13 cellular contexts compared by ENCODE assay signal in the genomic region with DNA sequence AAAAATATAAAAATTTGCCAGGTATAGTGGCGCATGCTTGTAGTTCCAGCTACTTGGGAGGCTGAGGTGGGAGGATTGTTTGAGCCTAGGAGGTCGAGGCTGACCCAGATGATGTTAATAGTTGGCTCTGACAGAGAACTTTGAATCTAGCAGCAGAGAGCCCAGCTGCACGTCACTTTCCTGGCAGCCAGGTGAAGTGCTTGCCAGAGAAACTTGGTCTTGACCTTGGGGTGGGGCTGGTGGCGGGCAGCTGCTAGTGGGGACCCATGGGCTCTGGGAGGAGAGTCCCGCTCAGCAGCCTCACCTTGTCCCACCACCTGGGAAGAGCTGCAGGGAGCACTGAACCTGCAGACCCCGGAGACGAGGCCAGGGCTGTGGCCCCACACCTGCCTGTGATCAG. TPM values are rescaled to one million over a fixed set of nuclear protein-coding genes. Genes with fewer than 3 reads are reported as not detected.
DNase-seq lines count a peak whose midpoint lies in the region; ATAC-seq, FAIRE-seq and TF ChIP-seq lines count a peak whose summit lies in the region.
"Had no signal": no experiment of that assay in that cellular context is flagged by ENCODE, and none has a peak within 500 bp of the region (broad histone marks: within the 10 kb centered on the region; RNA-seq: fewer than 3 reads in every experiment).

No MANE protein-coding gene starts in this region.

- TF ChIP-seq CTCF in C4-2B (conservative IDR thresholded peaks at IDR 0.05), result no peak
- TF ChIP-seq CTCF in RWPE2 (IDR thresholded peaks at IDR 0.05; ENCODE audit: poor library complexity, severe bottlenecking), result no peak
- no peak for TF ChIP-seq CTCF in neural progenitor cell (IDR thresholded peaks at IDR 0.05)
- TF ChIP-seq CTCF in type B pancreatic cell (conservative IDR thresholded peaks at IDR 0.05), result no peak

- H3K9me3 ChIP-seq in Karpas-422 (ENCODE audit: low read length) (no peaks in the 10 kb centered on the region), RWPE2 (ENCODE audit: severe bottlenecking) (no peaks in the 10 kb centered on the region), small intestine (ENCODE audit: control insufficient read depth, low read depth) (no peaks in the 10 kb centered on the region), neural progenitor cell (ENCODE audit: low read depth) (no peaks in the 10 kb centered on the region)

- H3K79me2 ChIP-seq in Karpas-422 (ENCODE audit: low read length) (no peaks in the 10 kb centered on the region), neural progenitor cell (ENCODE audit: low read depth) (no peaks in the 10 kb centered on the region), mesendoderm (ENCODE audit: control insufficient read depth, insufficient read depth, low read length) (no peaks in the 10 kb centered on the region)

- DNase-seq in Karpas-422, result peak; percentile 64
- no peak for DNase-seq in RWPE2 (ENCODE audit: low spot score)
- peak; percentile 28 for DNase-seq in small intestine
- no peak for DNase-seq in neural progenitor cell (ENCODE audit: low spot score)
- no peak for DNase-seq in SIG-M5 (lab: John Stamatoyannopoulos, UW)
- DNase-seq in mesendoderm, result no peak
- no peak for DNase-seq in type B pancreatic cell (ENCODE audit: extremely low spot score, unreplicated experiment)
- DNase-seq: NCI-H524 treated with DMSO at 0.1 percent for 48 hours; NK-92 treated with Interleukin-12 subunit alpha and Interleukin-12 subunit beta, amount 100 ng/mL, for 24 hours; SW 1271 had no signal

- no peak for ATAC-seq in RWPE2 (ENCODE audit: low read depth)

- H3F3A ChIP-seq in neural progenitor cell (ENCODE audit: low read depth), result peaks cover 18% of the 10 kb centered on the region

- WGBS in small intestine, 3 donors, result 21 to 65% (median 39%) methylated on average over 5 to 7 of the region's 7 CpGs
- no CpG with 5 or more reads among the region's 7 CpGs for WGBS in mesendoderm (ENCODE audit: extremely low coverage, insufficient coverage, low lambda C conversion rate)

- no peak overlapping the region for H3K4me3 Mint-ChIP-seq in neural progenitor cell
- no peak overlapping the region for H3K4me3 Mint-ChIP-seq in type B pancreatic cell

- H2AK5ac ChIP-seq in mesendoderm (ENCODE audit: low read length), result no peak overlapping the region

- H2AFZ ChIP-seq in Karpas-422 (ENCODE audit: low read length) (no peak overlapping the region), neural progenitor cell (replicated peaks) (no peak overlapping the region)

- peak overlapping the region; percentile 91 for H3K4me2 ChIP-seq in Karpas-422 (ENCODE audit: low read depth, low read length, poor library complexity, severe bottlenecking)
- no peak overlapping the region for H3K4me2 ChIP-seq in neural progenitor cell
- no peak overlapping the region for H3K4me2 ChIP-seq in mesendoderm (ENCODE audit: low read length)
- H3K4me2 ChIP-seq: KMS-11 had no signal

- H3K4me3 ChIP-seq in Karpas-422 (ENCODE audit: low read length), result peak overlapping the region; percentile 48
- H3K4me3 ChIP-seq in RWPE2 (ENCODE audit: severe bottlenecking), result no peak overlapping the region
- H3K4me3 ChIP-seq in small intestine (ENCODE audit: low read depth in 1 of 2, low read length in 2 of 2), result no peak overlapping the region
- no peak overlapping the region for H3K4me3 ChIP-seq in neural progenitor cell
- no peak overlapping the region for H3K4me3 ChIP-seq in mesendoderm (ENCODE audit: low read length)

- no peak overlapping the region for H2BK15ac ChIP-seq in mesendoderm (replicated peaks; ENCODE audit: low read depth)

- no peak overlapping the region for H3K18ac ChIP-seq in mesendoderm (ENCODE audit: low read length)

- no peak overlapping the region for H3K4ac ChIP-seq in mesendoderm (ENCODE audit: low read depth, low read length)

- H3K27me3 Mint-ChIP-seq in neural progenitor cell (ENCODE audit: insufficient read depth, low read depth) (peaks cover 17% of the 10 kb centered on the region), type B pancreatic cell (peaks cover 40% of the 10 kb centered on the region)

- H3K27ac ChIP-seq in C4-2B (peak overlapping the region; percentile 66), Karpas-422 (ENCODE audit: low read length) (peak overlapping the region; percentile 96), RWPE2 (ENCODE audit: poor library complexity, severe bottlenecking) (peak overlapping the region; percentile 99), small intestine (ENCODE audit: low read depth in 1 of 2, low read length in 1 of 2) (peak overlapping the region in 1 of 2 donors; percentile 36), neural progenitor cell (no peak overlapping the region), mesendoderm (ENCODE audit: low read depth, low read length) (no peak overlapping the region)
- H3K27ac ChIP-seq: KMS-11 had no signal

- no peak overlapping the region for H2BK120ac ChIP-seq in mesendoderm (ENCODE audit: low read depth, low read length)

- H3K9me3 Mint-ChIP-seq in neural progenitor cell (no peaks in the 10 kb centered on the region), type B pancreatic cell (no peaks in the 10 kb centered on the region)

- H4K8ac ChIP-seq in mesendoderm (ENCODE audit: low read depth, low read length), result no peak overlapping the region

- peak overlapping the region; percentile 73 for H3K9ac ChIP-seq in Karpas-422 (ENCODE audit: low read length)
- no peak overlapping the region for H3K9ac ChIP-seq in neural progenitor cell
- H3K9ac ChIP-seq in mesendoderm (ENCODE audit: low read length), result no peak overlapping the region
- H3K9ac ChIP-seq: KMS-11 had no signal

- no peak overlapping the region for H4K5ac ChIP-seq in mesendoderm (ENCODE audit: low read length)

- no peaks in the 10 kb centered on the region for H3K9me2 ChIP-seq in Karpas-422 (replicated peaks; ENCODE audit: insufficient read depth, low read length)

- no peaks in the 10 kb centered on the region for H3K36me3 ChIP-seq in Karpas-422 (ENCODE audit: insufficient read depth, low read length)
- H3K36me3 ChIP-seq in RWPE2 (ENCODE audit: low read depth), result peaks cover 16% of the 10 kb centered on the region
- no peaks in the 10 kb centered on the region for H3K36me3 ChIP-seq in small intestine (ENCODE audit: control insufficient read depth in 2 of 2, insufficient read depth in 2 of 2, low read length in 2 of 2)
- H3K36me3 ChIP-seq in neural progenitor cell, result no peaks in the 10 kb centered on the region
- no peaks in the 10 kb centered on the region for H3K36me3 ChIP-seq in mesendoderm (ENCODE audit: control insufficient read depth, insufficient read depth, low read length)

- peaks cover 93% of the 10 kb centered on the region for H3K4me1 ChIP-seq in Karpas-422 (ENCODE audit: low read length)
- peaks cover 47% of the 10 kb centered on the region for H3K4me1 ChIP-seq in RWPE2 (ENCODE audit: insufficient read depth, poor library complexity, severe bottlenecking)
- H3K4me1 ChIP-seq in small intestine (ENCODE audit: control insufficient read depth in 2 of 2, insufficient read depth in 1 of 2, low read depth in 1 of 2, low read length in 1 of 2), result peaks cover 0 to 3% of the 10 kb centered on the region in 2 donors
- peaks cover 22% of the 10 kb centered on the region for H3K4me1 ChIP-seq in neural progenitor cell
- H3K4me1 ChIP-seq in mesendoderm (ENCODE audit: control insufficient read depth, low read depth, low read length), result peaks cover 7% of the 10 kb centered on the region

- H3K27ac Mint-ChIP-seq in neural progenitor cell, result no peak overlapping the region
- H3K27ac Mint-ChIP-seq in type B pancreatic cell, result no peak overlapping the region

- H2BK5ac ChIP-seq in mesendoderm (ENCODE audit: low read length), result no peak overlapping the region

- H4K20me1 ChIP-seq in Karpas-422 (ENCODE audit: insufficient read depth, low read depth, low read length), result peaks cover 12% of the 10 kb centered on the region; the same call in 1 of the 2 replicates
- H4K20me1 ChIP-seq in neural progenitor cell (ENCODE audit: low read depth), result peaks cover 17% of the 10 kb centered on the region

- H3K23ac ChIP-seq in mesendoderm (ENCODE audit: low read length), result no peak overlapping the region

- no peak for FAIRE-seq in small intestine (lab: Jason Lieb, UNC)
- FAIRE-seq: RCC 7860 had no signal

- H3K4me1 Mint-ChIP-seq in neural progenitor cell (peaks cover 17% of the 10 kb centered on the region), type B pancreatic cell (ENCODE audit: unreplicated experiment) (peaks cover 12% of the 10 kb centered on the region)

- H3K79me1 ChIP-seq in mesendoderm (ENCODE audit: low read length), result no peaks in the 10 kb centered on the region

- H3K27me3 ChIP-seq in Karpas-422 (ENCODE audit: low read length) (no peaks in the 10 kb centered on the region), RWPE2 (ENCODE audit: insufficient read depth, poor library complexity, severe bottlenecking) (no peaks in the 10 kb centered on the region), small intestine (ENCODE audit: control insufficient read depth in 2 of 2, insufficient read depth in 2 of 2, low read length in 2 of 2) (peaks cover 2 to 4% of the 10 kb centered on the region in 2 donors), neural progenitor cell (peaks cover 49% of the 10 kb centered on the region), mesendoderm (ENCODE audit: insufficient read depth, low read length, poor library complexity) (no peaks in the 10 kb centered on the region)

- no peak overlapping the region for H3K56ac ChIP-seq in mesendoderm (ENCODE audit: low read length)

- H3K36me3 Mint-ChIP-seq in neural progenitor cell, result no peaks in the 10 kb centered on the region
- H3K36me3 Mint-ChIP-seq in type B pancreatic cell, result no peaks in the 10 kb centered on the region

RNA-seq across cellular contexts. Expression of gene C16orf74, which starts 3.1 kb away (rescaled TPM):
- 13.3 and 24.5 TPM in 2 replicates for total RNA-seq in Karpas-422 (2014; rRNA removed; shearing (Covaris generic); ENCODE audit: low replicate concordance)
- 1 to 10 TPM in 2 of 3 donors, not detected in 1; 1.2 to 4.9 TPM for polyA plus RNA-seq in small intestine
- total RNA-seq in neural progenitor cell (ENCODE audit: low replicate concordance) (1.1 TPM in 1 of 2 replicates, not detected in the other), type B pancreatic cell (ENCODE audit: low replicate concordance) (3.1 and 4.9 TPM in 2 replicates)
- polyA plus RNA-seq in mesendoderm (2013, experiment 1 of 2), result 7.3 TPM
- polyA plus RNA-seq in mesendoderm (2013, experiment 2 of 2), result 7.5 TPM

RNA-seq across cellular contexts. Expression of gene EMC8, which starts 45.4 kb away (rescaled TPM):
- total RNA-seq in Karpas-422 (2014; rRNA removed; shearing (Covaris generic); ENCODE audit: low replicate concordance), result 24.2 and 76.8 TPM in 2 replicates
- 10 to 100 TPM; 16.2 to 21.2 (median 19.2) TPM for polyA plus RNA-seq in small intestine
- total RNA-seq in neural progenitor cell (ENCODE audit: low replicate concordance) (25.1 and 38.7 TPM in 2 replicates), type B pancreatic cell (ENCODE audit: low replicate concordance) (34.8 and 41.4 TPM in 2 replicates)
- polyA plus RNA-seq in mesendoderm (2013, experiment 1 of 2), result 40.5 TPM
- 39.9 TPM for polyA plus RNA-seq in mesendoderm (2013, experiment 2 of 2)

RNA-seq across cellular contexts. Expression of gene COX4I1, which starts 45.5 kb away (rescaled TPM):
- total RNA-seq in Karpas-422 (2014; rRNA removed; shearing (Covaris generic); ENCODE audit: low replicate concordance), result 417 and 584 TPM in 2 replicates
- 1,000 to 10,000 TPM; 1,503 to 2,645 (median 2,330) TPM for polyA plus RNA-seq in small intestine
- total RNA-seq in neural progenitor cell (ENCODE audit: low replicate concordance) (308 and 386 TPM in 2 replicates), type B pancreatic cell (ENCODE audit: low replicate concordance) (524 and 674 TPM in 2 replicates)
- 818 TPM for polyA plus RNA-seq in mesendoderm (2013, experiment 1 of 2)
- 789 TPM for polyA plus RNA-seq in mesendoderm (2013, experiment 2 of 2)

Comparison
In these comparisons a context has a peak if more than half of its experiments do, and no peak if none do; other contexts are left out.
1. H3K27ac ChIP-seq: peak in C4-2B (single experiment), Karpas-422 (single experiment) and RWPE2 (single experiment); none in neural progenitor cell (single experiment) and mesendoderm (single experiment).
2. DNase-seq: peak in Karpas-422 (single experiment) and small intestine (single experiment); none in RWPE2 (single experiment), neural progenitor cell (single experiment), SIG-M5 (single experiment), mesendoderm (single experiment) and type B pancreatic cell (single experiment).